18 cellular contexts compared by ENCODE assay signal in genomic region chr13:73861136-73861535, GRCh38.
DNase-seq lines count a peak whose midpoint lies in the region; ATAC-seq, FAIRE-seq and TF ChIP-seq lines count a peak whose summit lies in the region.
"Had no signal": no experiment of that assay in that cellular context is flagged by ENCODE, and none has a peak within 500 bp of the region (broad histone marks: within the 10 kb centered on the region; RNA-seq: fewer than 3 reads in every experiment).

No MANE protein-coding gene starts in this region.

- H3K27ac Mint-ChIP-seq in activated naive CD8-positive, alpha-beta T cell, result peak overlapping the region; percentile 70
- H3K27ac Mint-ChIP-seq: CD14-positive monocyte had no signal

- peak; percentile 77 for FAIRE-seq in GM12892 (lab: Jason Lieb, UNC)
- FAIRE-seq: A549, D721Med had no signal

- ATAC-seq in activated T-cell treated with anti-CD3 and anti-CD28 coated beads, Interleukin-2, amount 50 U/mL, for 4 hours, result peak in 1 of 2 donors; percentile 52
- ATAC-seq in stimulated activated naive CD8-positive, alpha-beta T cell treated with anti-CD3 and anti-CD28 coated beads, Interleukin-15, Interleukin-2, amounts not matched to agents 100 U/mL and 50 U/mL, for 24 hours, result peak; percentile 36
- no peak for ATAC-seq in HG03342 (IDR thresholded peaks at IDR 0.05; ENCODE audit: unreplicated experiment)
- ATAC-seq: A549, PC-3 had no signal

- peaks cover 10% of the 10 kb centered on the region for H3K36me3 Mint-ChIP-seq in activated T-cell treated with anti-CD3 and anti-CD28 coated beads, Interleukin-2, amount 50 U/mL, for 4 hours (ENCODE audit: insufficient read depth)
- H3K36me3 Mint-ChIP-seq in activated naive CD8-positive, alpha-beta T cell, result peaks cover 6% of the 10 kb centered on the region
- H3K36me3 Mint-ChIP-seq: CD14-positive monocyte had no signal

- peak overlapping the region; percentile 33 for H3K4me3 Mint-ChIP-seq in activated T-cell treated with anti-CD3 and anti-CD28 coated beads, Interleukin-2, amount 50 U/mL, for 4 hours
- H3K4me3 Mint-ChIP-seq in activated naive CD8-positive, alpha-beta T cell, result no peak overlapping the region
- H3K4me3 Mint-ChIP-seq: CD14-positive monocyte had no signal

- no peak for TF ChIP-seq POLR2A in GM12892 (IDR thresholded peaks at IDR 0.05; ENCODE audit: low read depth, low read length)

- DNase-seq in activated T-cell treated with anti-CD3 and anti-CD28 coated beads, Interleukin-2, amount 50 U/mL, for 4 hours, result no peak
- no peak for DNase-seq in activated T-cell treated with anti-CD3 and anti-CD28 coated beads, Interleukin-2, amount 50 U/mL, for 1 hour
- DNase-seq in GM12892 (ENCODE audit: insufficient read length) (no peak), ACHN (no peak)
- DNase-seq in stimulated activated naive CD8-positive, alpha-beta T cell treated with anti-CD3 and anti-CD28 coated beads, Interleukin-15, Interleukin-2, amounts not matched to agents 100 U/mL and 50 U/mL, for 24 hours, result no peak
- DNase-seq: DMS79 treated with DMSO at 0.1 percent for 48 hours, GF-D8, GOT3, KG1, NCI-H1092 treated with DMSO at 0.1 percent for 48 hours, NCI-H1694 treated with DMSO at 0.1 percent for 48 hours, NCI-H446, PC-3 had no signal

- no peaks in the 10 kb centered on the region for H3K9me3 Mint-ChIP-seq in activated T-cell treated with anti-CD3 and anti-CD28 coated beads, Interleukin-2, amount 50 U/mL, for 4 hours
- H3K9me3 Mint-ChIP-seq in activated naive CD8-positive, alpha-beta T cell (ENCODE audit: low read depth), result no peaks in the 10 kb centered on the region

- H3K4me1 Mint-ChIP-seq in activated T-cell treated with anti-CD3 and anti-CD28 coated beads, Interleukin-2, amount 50 U/mL, for 4 hours (ENCODE audit: low read depth), result peaks cover 47% of the 10 kb centered on the region
- H3K4me1 Mint-ChIP-seq in activated naive CD8-positive, alpha-beta T cell (ENCODE audit: low read depth), result peaks cover 51% of the 10 kb centered on the region
- H3K4me1 Mint-ChIP-seq: CD14-positive monocyte had no signal

- H3K27me3 Mint-ChIP-seq in activated T-cell treated with anti-CD3 and anti-CD28 coated beads, Interleukin-2, amount 50 U/mL, for 4 hours (ENCODE audit: low read depth), result no peaks in the 10 kb centered on the region
- H3K27me3 Mint-ChIP-seq in activated naive CD8-positive, alpha-beta T cell, result no peaks in the 10 kb centered on the region

- in situ Hi-C loops in ACHN (cut with HindIII; ENCODE audit: low pct_ligation_motif_present, low pct_unique_long_range_greater_than_20kb, low sequenced_read_pairs), result no loop called here
